Comparison of ENCODE assay signal across 21 cellular contexts in genomic region chr14:75456069-75457023, GRCh38. TPM values are rescaled to one million over a fixed set of nuclear protein-coding genes. Genes with fewer than 3 reads are reported as not detected.
DNase-seq lines count a peak whose midpoint lies in the region; ATAC-seq and TF ChIP-seq lines count a peak whose summit lies in the region.
"Had no signal": no experiment of that assay in that cellular context is flagged by ENCODE, and none has a peak within 500 bp of the region (broad histone marks: within the 10 kb centered on the region; RNA-seq: fewer than 3 reads in every experiment).

No MANE protein-coding gene starts in this region.

- BruUV-seq in MCF 10A (replicated peaks; lab: Mats Ljungman, UMichigan), result no TSS peak

- no peak overlapping the region for H3K27ac Mint-ChIP-seq in MCF 10A (ENCODE audit: low read depth, unreplicated experiment)
- H3K27ac Mint-ChIP-seq in brain, result peak overlapping the region; percentile 1 to 51 (median 36)
- peak overlapping the region; percentile 84 for H3K27ac Mint-ChIP-seq in neural crest cell (ENCODE audit: unreplicated experiment)
- H3K27ac Mint-ChIP-seq in activated CD8-positive, alpha-beta T cell treated with anti-CD3 and anti-CD28 coated beads for 36 hours, result no peak overlapping the region
- H3K27ac Mint-ChIP-seq: activated CD8-positive, alpha-beta T cell treated with anti-CD3 and anti-CD28 coated beads, Interleukin-2, amount 10 ng/mL, durations not matched to agents 7 days and 5 days; activated T-helper 2 cell treated with anti-CD3 and anti-CD28 coated beads, Interferon-gamma antibody, Interleukin-2, Interleukin-4, amounts not matched to agents 10 μg/mL and 5 μg/mL and 100 μg/mL, durations not matched to agents 14 hours and 24 hours and 36 hours; CD4-positive, alpha-beta memory T cell; dendritic cell treated with granulocyte-macrophage colony-stimulating factor and Interleukin-4, amounts not matched to agents 40 ng/mL and 50 ng/mL, for 4 days had no signal

- H3K36me3 Mint-ChIP-seq in MCF 10A (ENCODE audit: insufficient read depth, unreplicated experiment) (peaks cover 26% of the 10 kb centered on the region), brain (peaks cover 23% of the 10 kb centered on the region), neural crest cell (ENCODE audit: low read depth) (no peaks in the 10 kb centered on the region)
- no peaks in the 10 kb centered on the region for H3K36me3 Mint-ChIP-seq in activated CD8-positive, alpha-beta T cell treated with anti-CD3 and anti-CD28 coated beads for 36 hours (ENCODE audit: low read depth)
- H3K36me3 Mint-ChIP-seq: CD4-positive, alpha-beta memory T cell had no signal

- TF ChIP-seq CTCF in breast epithelium (IDR thresholded peaks at IDR 0.05), result no peak
- no peak for TF ChIP-seq CTCF in MCF 10A (IDR thresholded peaks at IDR 0.05; ENCODE audit: unreplicated experiment)
- TF ChIP-seq CTCF in brain (conservative IDR thresholded peaks at IDR 0.05), result no peak
- TF ChIP-seq CTCF in neural crest cell (conservative IDR thresholded peaks at IDR 0.05), result no peak
- TF ChIP-seq CTCF in stomach (IDR thresholded peaks at IDR 0.05), result no peak
- no peak for TF ChIP-seq CTCF in activated CD8-positive, alpha-beta T cell treated with anti-CD3 and anti-CD28 coated beads for 36 hours (IDR thresholded peaks at IDR 0.05)

- H3K9me3 ChIP-seq in breast epithelium (no peaks in the 10 kb centered on the region), stomach (no peaks in the 10 kb centered on the region)
- H3K9me3 ChIP-seq: A549, ascending aorta, suprapubic skin had no signal

- ATAC-seq in HG03439 (IDR thresholded peaks at IDR 0.05; ENCODE audit: unreplicated experiment), result no peak
- ATAC-seq in activated CD8-positive, alpha-beta T cell treated with anti-CD3 and anti-CD28 coated beads for 36 hours, result no peak
- ATAC-seq: A549; activated CD8-positive, alpha-beta T cell treated with anti-CD3 and anti-CD28 coated beads, Interleukin-2, amount 10 ng/mL, durations not matched to agents 7 days and 5 days; HCT116 had no signal

- POLR2A ChIA-PET in MCF 10A (lab: Yijun Ruan, JAX), result interaction anchor here (0.7 kb wide), 1 partner anchor 9 kb away, joined by 3 read pairs; no protein-coding TSS in a partner anchor
- POLR2A ChIA-PET in activated CD8-positive, alpha-beta T cell treated with anti-CD3 and anti-CD28 coated beads for 36 hours (lab: Charles Lee), result no interaction called here

- no peak overlapping the region for H3K4me3 ChIP-seq in breast epithelium
- no peak overlapping the region for H3K4me3 ChIP-seq in stomach
- H3K4me3 ChIP-seq: A549, ascending aorta, SK-N-MC, suprapubic skin had no signal

- WGBS in stomach, 5 donors, result 79 to 87% (median 84%) methylated on average over 14 to 16 of the region's 16 CpGs

- DNase-seq in breast epithelium (ENCODE audit: low spot score in 2 of 2), result no peak
- no peak for DNase-seq in MCF 10A (ENCODE audit: unreplicated experiment)
- DNase-seq in neural crest cell (ENCODE audit: low read depth, low spot score), result no peak
- peak; percentile 40 for DNase-seq in stomach
- no peak for DNase-seq in NCI-H345 (lab: John Stamatoyannopoulos, UW)
- no peak for DNase-seq in activated CD8-positive, alpha-beta T cell treated with anti-CD3 and anti-CD28 coated beads for 36 hours
- DNase-seq: activated CD8-positive, alpha-beta T cell treated with anti-CD3 and anti-CD28 coated beads, Interleukin-2, amount 10 ng/mL, durations not matched to agents 7 days and 5 days; CD4-positive, alpha-beta memory T cell; EL; hippocampal formation; NCI-H446; stimulated activated CD4-positive, alpha-beta T cell treated with anti-CD3 and anti-CD28 coated beads, Interleukin-12 subunit alpha, Interleukin-12 subunit beta, amount 100 ng/mL, for 4 hours had no signal

- CTCF ChIA-PET in MCF 10A (lab: Yijun Ruan, JAX), result interaction anchor here (0.6 to 3.2 kb wide), 6 partner anchors 29 to 105 kb away, joined by 3 to 7 read pairs (median 4); no protein-coding TSS in a partner anchor
- CTCF ChIA-PET in activated CD8-positive, alpha-beta T cell treated with anti-CD3 and anti-CD28 coated beads for 36 hours (lab: Charles Lee), result interaction anchor here (1.0 kb wide), 1 partner anchor 9 kb away, joined by 3 read pairs; no protein-coding TSS in a partner anchor

- H3K9me3 Mint-ChIP-seq in MCF 10A (ENCODE audit: unreplicated experiment), result no peaks in the 10 kb centered on the region
- no peaks in the 10 kb centered on the region for H3K9me3 Mint-ChIP-seq in brain
- no peaks in the 10 kb centered on the region for H3K9me3 Mint-ChIP-seq in neural crest cell
- no peaks in the 10 kb centered on the region for H3K9me3 Mint-ChIP-seq in activated CD8-positive, alpha-beta T cell treated with anti-CD3 and anti-CD28 coated beads for 36 hours
- H3K9me3 Mint-ChIP-seq: activated T-helper 2 cell treated with anti-CD3 and anti-CD28 coated beads, Interferon-gamma antibody, Interleukin-2, Interleukin-4, amounts not matched to agents 10 μg/mL and 5 μg/mL and 100 μg/mL, durations not matched to agents 14 hours and 24 hours and 36 hours; CD4-positive, alpha-beta memory T cell; dendritic cell treated with granulocyte-macrophage colony-stimulating factor and Interleukin-4, amounts not matched to agents 40 ng/mL and 50 ng/mL, for 4 days had no signal

- intact Hi-C loops in breast epithelium (cut with DNase I; ENCODE audit: low total_unique reads), result no loop called here
- intact Hi-C loops in MCF 10A (cut with micrococcal nuclease), result no loop called here
- intact Hi-C loops in stomach (cut with DNase I; ENCODE audit: low total_unique reads), result no loop called here
- intact Hi-C loops in activated CD8-positive, alpha-beta T cell treated with anti-CD3 and anti-CD28 coated beads for 36 hours (cut with micrococcal nuclease), result no loop called here

- TF ChIP-seq EP300 in stomach (IDR thresholded peaks at IDR 0.05), result no peak

- H3K27me3 ChIP-seq in breast epithelium (no peaks in the 10 kb centered on the region), stomach (no peaks in the 10 kb centered on the region)
- H3K27me3 ChIP-seq: ascending aorta, suprapubic skin had no signal

- H3K4me1 Mint-ChIP-seq in MCF 10A (ENCODE audit: insufficient read depth, unreplicated experiment), result peaks cover 39% of the 10 kb centered on the region
- H3K4me1 Mint-ChIP-seq in brain, result peaks cover 67% of the 10 kb centered on the region
- peaks cover 40% of the 10 kb centered on the region for H3K4me1 Mint-ChIP-seq in neural crest cell
- H3K4me1 Mint-ChIP-seq in activated CD8-positive, alpha-beta T cell treated with anti-CD3 and anti-CD28 coated beads for 36 hours (ENCODE audit: low read depth), result no peaks in the 10 kb centered on the region

- H3K27ac ChIP-seq in breast epithelium (peak overlapping the region; percentile 66 to 87), stomach (peak overlapping the region in 2 of 5 donors; percentile 16 to 41)
- H3K27ac ChIP-seq: SK-N-MC had no signal

- H3K4me1 ChIP-seq in breast epithelium (peaks cover 23 to 30% of the 10 kb centered on the region in 2 donors), stomach (peaks cover 52 to 97% (median 81%) of the 10 kb centered on the region in 4 donors)

- H3K36me3 ChIP-seq in breast epithelium (no peaks in the 10 kb centered on the region), stomach (peaks cover 0 to 6% (median 4%) of the 10 kb centered on the region in 4 donors)

- H3K27me3 Mint-ChIP-seq in MCF 10A (ENCODE audit: insufficient read depth, unreplicated experiment) (no peaks in the 10 kb centered on the region), brain (peaks cover 3% of the 10 kb centered on the region), neural crest cell (ENCODE audit: low read depth) (no peaks in the 10 kb centered on the region)
- no peaks in the 10 kb centered on the region for H3K27me3 Mint-ChIP-seq in activated CD8-positive, alpha-beta T cell treated with anti-CD3 and anti-CD28 coated beads for 36 hours
- H3K27me3 Mint-ChIP-seq: CD4-positive, alpha-beta memory T cell; dendritic cell treated with granulocyte-macrophage colony-stimulating factor and Interleukin-4, amounts not matched to agents 40 ng/mL and 50 ng/mL, for 4 days had no signal

- TF ChIP-seq POLR2A in breast epithelium (IDR thresholded peaks at IDR 0.05) (no peak), stomach (IDR thresholded peaks at IDR 0.05) (no peak)

- H3K4me3 Mint-ChIP-seq in MCF 10A (ENCODE audit: unreplicated experiment), result no peak overlapping the region
- no peak overlapping the region for H3K4me3 Mint-ChIP-seq in brain
- no peak overlapping the region for H3K4me3 Mint-ChIP-seq in neural crest cell
- no peak overlapping the region for H3K4me3 Mint-ChIP-seq in activated CD8-positive, alpha-beta T cell treated with anti-CD3 and anti-CD28 coated beads for 36 hours
- H3K4me3 Mint-ChIP-seq: activated CD8-positive, alpha-beta T cell treated with anti-CD3 and anti-CD28 coated beads, Interleukin-2, amount 10 ng/mL, durations not matched to agents 7 days and 5 days; CD4-positive, alpha-beta memory T cell; dendritic cell treated with granulocyte-macrophage colony-stimulating factor and Interleukin-4, amounts not matched to agents 40 ng/mL and 50 ng/mL, for 4 days had no signal

RNA-seq across cellular contexts. Expression of gene JDP2, which starts 28.5 kb away (rescaled TPM):
- total RNA-seq in breast epithelium (100 to 1,000 TPM in 1 of 3 donors, 10 to 100 TPM in 2; 35.7 to 153 (median 58.3) TPM), MCF 10A (2022) (38.9 and 45.3 TPM in 2 replicates), neural crest cell (2.6 and 4.7 TPM in 2 replicates), stomach (100 to 1,000 TPM in 1 of 5 donors, 10 to 100 TPM in 4; 10.3 to 145 (median 21.6) TPM)
- polyA plus RNA-seq in brain (ENCODE audit: insufficient read depth, low read depth, low replicate concordance) (12.2 TPM), stomach (10 to 100 TPM; 18.5 to 82.5 (median 41.5) TPM)
- total RNA-seq in activated CD8-positive, alpha-beta T cell treated with anti-CD3 and anti-CD28 coated beads for 36 hours, result 1 to 10 TPM; 1.3 to 1.4 TPM

Comparison
In these comparisons a context has a peak if more than half of its experiments do, and no peak if none do; other contexts are left out.
1. H3K27ac Mint-ChIP-seq: peak in brain (5 of 5) and neural crest cell (single experiment); none in MCF 10A (single experiment) and activated CD8-positive, alpha-beta T cell treated with anti-CD3 and anti-CD28 coated beads for 36 hours (single experiment).